Comparison of ENCODE assay signal across 14 cellular contexts in genomic region chr1:167274061-167274460, GRCh38. TPM values are rescaled to one million over a fixed set of nuclear protein-coding genes. Genes with fewer than 3 reads are reported as not detected.
DNase-seq lines count a peak whose midpoint lies in the region; TF ChIP-seq lines count a peak whose summit lies in the region.
"Had no signal": no experiment of that assay in that cellular context is flagged by ENCODE, and none has a peak within 500 bp of the region (broad histone marks: within the 10 kb centered on the region; RNA-seq: fewer than 3 reads in every experiment).

No MANE protein-coding gene starts in this region.

- no peaks in the 10 kb centered on the region for H3K9me2 ChIP-seq in OCI-LY1 (ENCODE audit: low read depth, low read length)

- H3K9ac ChIP-seq in OCI-LY1 (ENCODE audit: low read length), result no peak overlapping the region
- H3K9ac ChIP-seq: BLaER1 had no signal

- H3K4me3 ChIP-seq in breast epithelium (no peak overlapping the region), OCI-LY1 (ENCODE audit: low read depth, low read length, poor library complexity, severe bottlenecking) (no peak overlapping the region)
- H3K4me3 ChIP-seq: A549, BLaER1, GM23338 had no signal

- H3K27me3 Mint-ChIP-seq in MCF 10A (ENCODE audit: insufficient read depth, unreplicated experiment) (no peaks in the 10 kb centered on the region), brain (no peaks in the 10 kb centered on the region)
- H3K27me3 Mint-ChIP-seq: CD4-positive, alpha-beta memory T cell had no signal

- H4K20me1 ChIP-seq in OCI-LY1 (ENCODE audit: insufficient read depth, low read length), result no peaks in the 10 kb centered on the region

- no peaks in the 10 kb centered on the region for H3K27me3 ChIP-seq in breast epithelium
- no peaks in the 10 kb centered on the region for H3K27me3 ChIP-seq in OCI-LY1 (ENCODE audit: insufficient read depth, low read length)
- H3K27me3 ChIP-seq: BLaER1 had no signal

- H3K4me2 ChIP-seq in OCI-LY1 (ENCODE audit: low read length), result no peak overlapping the region
- H3K4me2 ChIP-seq: A549, BLaER1, GM23338 had no signal

- CTCF ChIA-PET in MCF 10A (lab: Yijun Ruan, JAX), result interaction anchor here (0.6 to 2.0 kb wide), 8 partner anchors 11 to 282 kb away, joined by 3 to 15 read pairs (median 4); no protein-coding TSS in a partner anchor

- no peak for DNase-seq in MCF 10A (ENCODE audit: unreplicated experiment)
- no peak for DNase-seq in breast epithelium (ENCODE audit: low spot score in 2 of 2)
- no peak for DNase-seq in stimulated activated CD4-positive, alpha-beta T cell treated with anti-CD3 and anti-CD28 coated beads, Interleukin-4, amount 100 ng/mL, for 4 hours
- DNase-seq in cardiac septum (ENCODE audit: low spot score), result no peak
- no peak for DNase-seq in NCI-H510A treated with DMSO at 0.1 percent for 48 hours (lab: John Stamatoyannopoulos, UW)
- DNase-seq: CD4-positive, alpha-beta memory T cell; HFFc6 had no signal

- POLR2A ChIA-PET in MCF 10A (lab: Yijun Ruan, JAX), result interaction anchor here (0.8 to 2.2 kb wide), 3 partner anchors 23 to 31 kb away, joined by 3 to 6 read pairs (median 3); no protein-coding TSS in a partner anchor

- H3K27ac Mint-ChIP-seq in MCF 10A (ENCODE audit: low read depth, unreplicated experiment) (peak overlapping the region; percentile 23), brain (peak overlapping the region in 4 of 5 experiments; percentile 62 to 91 (median 70))
- H3K27ac Mint-ChIP-seq: CD14-positive monocyte; CD4-positive, alpha-beta memory T cell; HFFc6 had no signal

- H3K79me2 ChIP-seq in OCI-LY1 (ENCODE audit: insufficient read depth, low read length), result no peaks in the 10 kb centered on the region

- H3K4me1 Mint-ChIP-seq in MCF 10A (ENCODE audit: insufficient read depth, unreplicated experiment) (peaks cover 38% of the 10 kb centered on the region), brain (peaks cover 93% of the 10 kb centered on the region)

- no TSS peak for BruUV-seq in MCF 10A (replicated peaks; lab: Mats Ljungman, UMichigan)

- H3K9me3 Mint-ChIP-seq in MCF 10A (ENCODE audit: unreplicated experiment) (no peaks in the 10 kb centered on the region), brain (no peaks in the 10 kb centered on the region)
- H3K9me3 Mint-ChIP-seq: CD4-positive, alpha-beta memory T cell; GM23338; HFFc6 had no signal

- TF ChIP-seq CTCF in MCF 10A (IDR thresholded peaks at IDR 0.05; ENCODE audit: unreplicated experiment) (no peak), breast epithelium (IDR thresholded peaks at IDR 0.05) (no peak), OCI-LY1 (IDR thresholded peaks at IDR 0.05; ENCODE audit: low read length) (no peak), brain (conservative IDR thresholded peaks at IDR 0.05) (no peak)

- H3K4me1 ChIP-seq in breast epithelium, result no peaks in the 10 kb centered on the region
- peaks cover 60% of the 10 kb centered on the region for H3K4me1 ChIP-seq in OCI-LY1 (ENCODE audit: insufficient read depth, low read length, severe bottlenecking)
- H3K4me1 ChIP-seq: A549 had no signal

- H3F3A ChIP-seq in OCI-LY1 (ENCODE audit: insufficient read depth, low read length), result no peaks in the 10 kb centered on the region

- no peak overlapping the region for H2AFZ ChIP-seq in OCI-LY1 (ENCODE audit: low read length)
- H2AFZ ChIP-seq: GM23338 had no signal

- intact Hi-C loops in MCF 10A (cut with micrococcal nuclease) (no loop called here), breast epithelium (cut with DNase I; ENCODE audit: low total_unique reads) (no loop called here), cardiac septum (cut with DNase I) (no loop called here)

- peaks cover 6% of the 10 kb centered on the region for H3K36me3 Mint-ChIP-seq in MCF 10A (ENCODE audit: insufficient read depth, unreplicated experiment)
- H3K36me3 Mint-ChIP-seq in brain, result peaks cover 6% of the 10 kb centered on the region
- H3K36me3 Mint-ChIP-seq: CD4-positive, alpha-beta memory T cell had no signal

- H3K27ac ChIP-seq in breast epithelium, result no peak overlapping the region
- peak overlapping the region; percentile 41 for H3K27ac ChIP-seq in OCI-LY1 (ENCODE audit: low read depth, low read length, poor library complexity, severe bottlenecking)
- H3K27ac ChIP-seq: 22Rv1, A549 had no signal

- H3K4me3 Mint-ChIP-seq in MCF 10A (ENCODE audit: unreplicated experiment), result no peak overlapping the region
- H3K4me3 Mint-ChIP-seq in brain, result peak overlapping the region in 3 of 5 experiments; percentile 43 to 71 (median 54)
- H3K4me3 Mint-ChIP-seq: CD14-positive monocyte; CD4-positive, alpha-beta memory T cell; GM23338; HFFc6 had no signal

- no peak for TF ChIP-seq POLR2A in breast epithelium (IDR thresholded peaks at IDR 0.05)

- H3K9me3 ChIP-seq in breast epithelium, result no peaks in the 10 kb centered on the region
- no peaks in the 10 kb centered on the region for H3K9me3 ChIP-seq in OCI-LY1 (ENCODE audit: low read length)
- H3K9me3 ChIP-seq: A549, BLaER1 had no signal

- H3K36me3 ChIP-seq in breast epithelium (no peaks in the 10 kb centered on the region), OCI-LY1 (ENCODE audit: insufficient read depth, low read length) (no peaks in the 10 kb centered on the region)
- H3K36me3 ChIP-seq: BLaER1 had no signal

RNA-seq across cellular contexts. Expression of gene POU2F1, which starts 53.4 kb away (rescaled TPM):
- 11.6 and 16.7 TPM in 2 replicates for total RNA-seq in MCF 10A (2022)
- total RNA-seq in breast epithelium, result 10 to 100 TPM; 20.0 to 29.0 (median 21.0) TPM
- polyA plus RNA-seq in brain (ENCODE audit: insufficient read depth, low read depth, low replicate concordance), result 5.8 TPM
- total RNA-seq in cardiac septum, result 9.9 TPM
